11 cellular contexts compared by ENCODE assay signal in genomic region chr18:13376298-13376840, GRCh38.
DNase-seq lines count a peak whose midpoint lies in the region; ATAC-seq, FAIRE-seq and TF ChIP-seq lines count a peak whose summit lies in the region.
"Had no signal": no experiment of that assay in that cellular context is flagged by ENCODE, and none has a peak within 500 bp of the region (broad histone marks: within the 10 kb centered on the region; RNA-seq: fewer than 3 reads in every experiment).

No MANE protein-coding gene starts in this region.

- peaks cover 0 to 4% of the 10 kb centered on the region in 2 donors for H3K27me3 Mint-ChIP-seq in natural killer cell treated with Interleukin-12 subunit alpha and Interleukin-12 subunit beta and Interleukin-15 and Interleukin-18, amount 100 ng/mL, for 72 hours
- no peaks in the 10 kb centered on the region for H3K27me3 Mint-ChIP-seq in natural killer cell (ENCODE audit: low read depth in 2 of 2)
- no peaks in the 10 kb centered on the region for H3K27me3 Mint-ChIP-seq in activated naive CD4-positive, alpha-beta T cell treated with anti-CD3 and anti-CD28 coated beads, Interleukin-2, amount 50 U/mL, for 24 hours

- H3K27ac ChIP-seq in osteoblast (ENCODE audit: low read depth, low read length) (no peak overlapping the region), HepG2 (ENCODE audit: extremely low read length, insufficient read depth, low read length) (no peak overlapping the region)
- H3K27ac ChIP-seq: right lobe of liver had no signal

- TF ChIP-seq CTCF in natural killer cell (IDR thresholded peaks at IDR 0.05) (no peak), osteoblast (IDR thresholded peaks at IDR 0.05; ENCODE audit: extremely low read depth, low read depth, low read length) (no peak), HepG2 (CRISPR knock-in tag; IDR thresholded peaks at IDR 0.05) (no peak)

- TF ChIP-seq EP300 in HepG2 (IDR thresholded peaks at IDR 0.05; ENCODE audit: low read depth in 2 of 2, low read length in 2 of 2) (no peak), HepG2 (CRISPR knock-in tag; IDR thresholded peaks at IDR 0.05; ENCODE audit: borderline replicate concordance) (no peak)

- peak; percentile 22 for DNase-seq in natural killer cell treated with Interleukin-12 subunit alpha and Interleukin-12 subunit beta and Interleukin-15 and Interleukin-18, amount 100 ng/mL, for 72 hours (ENCODE audit: low spot score)
- DNase-seq in natural killer cell, result no peak
- peak; percentile 50 for DNase-seq in osteoblast (ENCODE audit: insufficient read length, low spot score, missing footprints)
- DNase-seq in HepG2 (ENCODE audit: low spot score), result no peak
- DNase-seq in mesenteric fat pad (ENCODE audit: low spot score), result no peak
- DNase-seq: right lobe of liver, trophoblast cell had no signal

- H3K79me2 ChIP-seq in osteoblast (ENCODE audit: insufficient read depth, low read length), result no peaks in the 10 kb centered on the region
- no peaks in the 10 kb centered on the region for H3K79me2 ChIP-seq in HepG2 (ENCODE audit: insufficient read depth, low read length)

- no peak for ATAC-seq in natural killer cell treated with Interleukin-12 subunit alpha and Interleukin-12 subunit beta and Interleukin-15 and Interleukin-18, amount 100 ng/mL, for 72 hours
- no peak for ATAC-seq in natural killer cell
- no peak for ATAC-seq in GM19023 (IDR thresholded peaks at IDR 0.05; ENCODE audit: unreplicated experiment)
- ATAC-seq in HepG2, result no peak
- no peak for ATAC-seq in GM21390 (IDR thresholded peaks at IDR 0.05; ENCODE audit: unreplicated experiment)

- no peak overlapping the region for H3K4me3 ChIP-seq in osteoblast (ENCODE audit: insufficient read depth, low read length)
- H3K4me3 ChIP-seq in HepG2 (replicated peaks in 1 of 3; ENCODE audit: insufficient read depth in 1 of 3, low read depth in 2 of 3, low read length in 3 of 3), result no peak overlapping the region
- H3K4me3 ChIP-seq: lung, right lobe of liver had no signal

- peaks cover 5 to 12% of the 10 kb centered on the region in 2 donors for H3K4me1 Mint-ChIP-seq in natural killer cell treated with Interleukin-12 subunit alpha and Interleukin-12 subunit beta and Interleukin-15 and Interleukin-18, amount 100 ng/mL, for 72 hours (ENCODE audit: low read depth in 2 of 2)
- no peaks in the 10 kb centered on the region for H3K4me1 Mint-ChIP-seq in natural killer cell
- peaks cover 89% of the 10 kb centered on the region for H3K4me1 Mint-ChIP-seq in activated naive CD4-positive, alpha-beta T cell treated with anti-CD3 and anti-CD28 coated beads, Interleukin-2, amount 50 U/mL, for 24 hours

- no peaks in the 10 kb centered on the region for H3K9me3 Mint-ChIP-seq in natural killer cell treated with Interleukin-12 subunit alpha and Interleukin-12 subunit beta and Interleukin-15 and Interleukin-18, amount 100 ng/mL, for 72 hours
- no peaks in the 10 kb centered on the region for H3K9me3 Mint-ChIP-seq in natural killer cell
- H3K9me3 Mint-ChIP-seq in activated naive CD4-positive, alpha-beta T cell treated with anti-CD3 and anti-CD28 coated beads, Interleukin-2, amount 50 U/mL, for 24 hours, result no peaks in the 10 kb centered on the region

- FAIRE-seq in HepG2 (lab: Jason Lieb, UNC), result no peak

- no peak for TF ChIP-seq POLR2A in HepG2 (IDR thresholded peaks at IDR 0.05; ENCODE audit: insufficient read depth in 1 of 2, low read depth in 2 of 2, low read length in 2 of 2)

- H3K27ac Mint-ChIP-seq in natural killer cell treated with Interleukin-12 subunit alpha and Interleukin-12 subunit beta and Interleukin-15 and Interleukin-18, amount 100 ng/mL, for 72 hours, result peak overlapping the region; percentile 40 to 80
- no peak overlapping the region for H3K27ac Mint-ChIP-seq in natural killer cell
- peak overlapping the region; percentile 95 for H3K27ac Mint-ChIP-seq in activated naive CD4-positive, alpha-beta T cell treated with anti-CD3 and anti-CD28 coated beads, Interleukin-2, amount 50 U/mL, for 24 hours

- intact Hi-C loops in natural killer cell (cut with micrococcal nuclease), result no loop called here
- intact Hi-C loops in HepG2 (cut with micrococcal nuclease; ENCODE audit: unreplicated experiment), result no loop called here

- no peaks in the 10 kb centered on the region for H3K36me3 Mint-ChIP-seq in natural killer cell treated with Interleukin-12 subunit alpha and Interleukin-12 subunit beta and Interleukin-15 and Interleukin-18, amount 100 ng/mL, for 72 hours
- H3K36me3 Mint-ChIP-seq in natural killer cell, result no peaks in the 10 kb centered on the region
- no peaks in the 10 kb centered on the region for H3K36me3 Mint-ChIP-seq in activated naive CD4-positive, alpha-beta T cell treated with anti-CD3 and anti-CD28 coated beads, Interleukin-2, amount 50 U/mL, for 24 hours

- POLR2A ChIA-PET in HepG2 (lab: Yijun Ruan, JAX), result no interaction called here

- in situ Hi-C loops in HepG2 (cut with HindIII; ENCODE audit: extremely low pct_ligation_motif_present, low pct_unique_long_range_greater_than_20kb), result no loop called here

- TF ChIP-seq RAD21 in HepG2 (CRISPR knock-in tag; IDR thresholded peaks at IDR 0.05), result no peak

- H3K27me3 ChIP-seq in osteoblast (ENCODE audit: insufficient read depth, low read length), result no peaks in the 10 kb centered on the region
- no peaks in the 10 kb centered on the region for H3K27me3 ChIP-seq in HepG2 (ENCODE audit: control insufficient read depth in 1 of 2, insufficient read depth in 2 of 2, low read length in 2 of 2)
- H3K27me3 ChIP-seq: right lobe of liver had no signal

- BruUV-seq in HepG2 (replicated peaks; lab: Mats Ljungman, UMichigan), result no TSS peak

- H2AFZ ChIP-seq in osteoblast (ENCODE audit: low read length) (no peak overlapping the region), HepG2 (ENCODE audit: low read length) (no peak overlapping the region)

- H3K9me3 ChIP-seq in osteoblast (ENCODE audit: low read depth, low read length), result no peaks in the 10 kb centered on the region
- no peaks in the 10 kb centered on the region for H3K9me3 ChIP-seq in HepG2 (ENCODE audit: low read length)
- H3K9me3 ChIP-seq: right lobe of liver had no signal

- H3K4me2 ChIP-seq in osteoblast (ENCODE audit: insufficient read depth, low read length), result no peak overlapping the region
- H3K4me2 ChIP-seq in HepG2 (ENCODE audit: low read depth, low read length), result no peak overlapping the region

- H4K20me1 ChIP-seq in osteoblast (ENCODE audit: insufficient read depth, low read length) (no peaks in the 10 kb centered on the region), HepG2 (ENCODE audit: insufficient read depth, low read length) (no peaks in the 10 kb centered on the region)

- 97% methylated on average over 16 of the region's 23 CpGs for WGBS in HepG2 (ENCODE audit: low lambda C conversion rate)

- H3K4me1 ChIP-seq in osteoblast (ENCODE audit: insufficient read depth, low read length), result peaks cover 10% of the 10 kb centered on the region
- H3K4me1 ChIP-seq in HepG2 (ENCODE audit: insufficient read depth, low read length), result peaks cover 9% of the 10 kb centered on the region; the same call in 1 of the 2 replicates

- H3K4me3 Mint-ChIP-seq in natural killer cell treated with Interleukin-12 subunit alpha and Interleukin-12 subunit beta and Interleukin-15 and Interleukin-18, amount 100 ng/mL, for 72 hours, result no peak overlapping the region
- H3K4me3 Mint-ChIP-seq in natural killer cell, result no peak overlapping the region
- H3K4me3 Mint-ChIP-seq in activated naive CD4-positive, alpha-beta T cell treated with anti-CD3 and anti-CD28 coated beads, Interleukin-2, amount 50 U/mL, for 24 hours, result peak overlapping the region; percentile 81

- no peak overlapping the region for H3K9ac ChIP-seq in HepG2 (ENCODE audit: insufficient read depth, low read depth, low read length)

- H3K36me3 ChIP-seq in osteoblast (ENCODE audit: insufficient read depth, low read length) (no peaks in the 10 kb centered on the region), HepG2 (replicated peaks in 1 of 2; ENCODE audit: control insufficient read depth in 1 of 2, insufficient read depth in 2 of 2, low read length in 2 of 2) (no peaks in the 10 kb centered on the region)
- H3K36me3 ChIP-seq: right lobe of liver had no signal

- CTCF ChIA-PET in HepG2 (lab: Yijun Ruan, JAX; ENCODE audit: low intra/inter-chr PET ratio, low total read pairs), result no interaction called here

TF ChIP-seq in HepG2, 621 proteins besides CTCF, POLR2A, EP300 and RAD21:
- TF ChIP-seq ZNF512 (CRISPR knock-in tag; IDR thresholded peaks at IDR 0.05), result no peak

Comparison
In these comparisons a context has a peak if more than half of its experiments do, and no peak if none do; other contexts are left out.
1. DNase-seq: peak in natural killer cell treated with Interleukin-12 subunit alpha and Interleukin-12 subunit beta and Interleukin-15 and Interleukin-18, amount 100 ng/mL, for 72 hours (single experiment) and osteoblast (single experiment); none in natural killer cell (single experiment), HepG2 (single experiment) and mesenteric fat pad (single experiment).
2. H3K27ac Mint-ChIP-seq: peak in natural killer cell treated with Interleukin-12 subunit alpha and Interleukin-12 subunit beta and Interleukin-15 and Interleukin-18, amount 100 ng/mL, for 72 hours (2 of 2) and activated naive CD4-positive, alpha-beta T cell treated with anti-CD3 and anti-CD28 coated beads, Interleukin-2, amount 50 U/mL, for 24 hours (single experiment); none in natural killer cell (0 of 2).